In genomic region chr18:48816554-48816953, GRCh38 we compare ENCODE assay signal across 21 cellular contexts.
A peak's percentile ranks its signal among the peaks of the same experiment; 100 is the strongest.
DNase-seq lines count a peak whose midpoint lies in the region; ATAC-seq, FAIRE-seq and TF ChIP-seq lines count a peak whose summit lies in the region.
"Had no signal": no experiment of that assay in that cellular context is flagged by ENCODE, and none has a peak within 500 bp of the region (broad histone marks: within the 10 kb centered on the region; RNA-seq: fewer than 3 reads in every experiment).

No MANE protein-coding gene starts in this region.

- H3K9me3 ChIP-seq in right atrium auricular region (no peaks in the 10 kb centered on the region), K562 (replicated peaks; ENCODE audit: control insufficient read depth, insufficient read depth, low read depth, low read length) (no peaks in the 10 kb centered on the region), esophagus muscularis mucosa (no peaks in the 10 kb centered on the region)
- H3K9me3 ChIP-seq: breast epithelium, prostate gland, SK-N-SH had no signal

- DNase-seq in right atrium auricular region (ENCODE audit: low spot score) = peak; percentile 47
- no peak for DNase-seq in Right ventricle myocardium superior
- no peak for DNase-seq in K562 (ENCODE audit: extremely low read depth in 1 of 4, low spot score in 3 of 4)
- peak; percentile 59 for DNase-seq in osteocyte (ENCODE audit: extremely low spot score, unreplicated experiment)
- DNase-seq in Kasumi-1 (lab: John Stamatoyannopoulos, UW) = no peak
- no peak for DNase-seq in esophagus muscularis mucosa (ENCODE audit: extremely low spot score)
- DNase-seq: dermis blood vessel endothelial cell; foreskin fibroblast; NCI-H1092; NCI-H2029 treated with DMSO at 0.1 percent for 48 hours; NCI-H446 treated with DMSO at 0.1 percent for 48 hours; SK-N-SH; small intestine; stimulated activated CD4-positive, alpha-beta T cell treated with anti-CD3 and anti-CD28 coated beads, Interleukin-4, amount 100 ng/mL, for 4 hours had no signal

- WGBS in K562 (ENCODE audit: insufficient coverage, low coverage, missing lambda C conversion rate) = 44% methylated on average over 6 of the region's 7 CpGs
- 79% methylated on average over 7 of the region's 7 CpGs for WGBS in esophagus muscularis mucosa

- H3K27ac ChIP-seq in right atrium auricular region = no peak overlapping the region
- H3K27ac ChIP-seq in K562 (ENCODE audit: extremely low read depth, low read depth, low read length) = no peak overlapping the region
- H3K27ac ChIP-seq in esophagus muscularis mucosa (replicated peaks in 1 of 4) = no peak overlapping the region
- H3K27ac ChIP-seq: breast epithelium, hepatocyte, prostate gland had no signal

- no peaks in the 10 kb centered on the region for H3K9me1 ChIP-seq in K562 (ENCODE audit: control insufficient read depth, insufficient read depth, low read length)

- H3K27me3 Mint-ChIP-seq in osteocyte (ENCODE audit: unreplicated experiment) = no peaks in the 10 kb centered on the region
- H3K27me3 Mint-ChIP-seq: activated naive CD8-positive, alpha-beta T cell treated with anti-CD3 and anti-CD28 coated beads, Interleukin-2, amount 10 ng/mL, durations not matched to agents 7 days and 5 days had no signal

- H3K9me3 Mint-ChIP-seq in osteocyte (ENCODE audit: unreplicated experiment) = no peaks in the 10 kb centered on the region
- H3K9me3 Mint-ChIP-seq: activated naive CD8-positive, alpha-beta T cell treated with anti-CD3 and anti-CD28 coated beads, Interleukin-2, amount 10 ng/mL, durations not matched to agents 7 days and 5 days; nephron had no signal

- TF ChIP-seq CTCF in right atrium auricular region (IDR thresholded peaks at IDR 0.05) (no peak), K562 (IDR thresholded peaks at IDR 0.05 in 2 of 3, conservative IDR thresholded peaks at IDR 0.05 in 1 of 3; ENCODE audit: insufficient read depth in 2 of 3, low read depth in 1 of 3, low read length in 3 of 3) (no peak), osteocyte (IDR thresholded peaks at IDR 0.05) (no peak), esophagus muscularis mucosa (IDR thresholded peaks at IDR 0.05) (no peak)

- peaks cover 55% of the 10 kb centered on the region for H3K36me3 Mint-ChIP-seq in osteocyte (ENCODE audit: unreplicated experiment)

- intact Hi-C loops in Right ventricle myocardium superior (cut with DNase I) (no loop called here), K562 (cut with micrococcal nuclease) (no loop called here), esophagus muscularis mucosa (cut with DNase I) (no loop called here)

- H3K4me3 ChIP-seq in right atrium auricular region (no peak overlapping the region), K562 (no peak overlapping the region), esophagus muscularis mucosa (no peak overlapping the region)
- H3K4me3 ChIP-seq: breast epithelium, hepatocyte, prostate gland had no signal

- H3K4me1 ChIP-seq in right atrium auricular region (peaks cover 0 to 46% of the 10 kb centered on the region in 2 donors), K562 (replicated peaks in 1 of 2; ENCODE audit: control insufficient read depth in 2 of 2, insufficient read depth in 2 of 2, low read length in 2 of 2) (peaks cover 12 to 22% of the 10 kb centered on the region in 2 experiments; a peak in 4 of 5 replicates), esophagus muscularis mucosa (peaks cover 0 to 31% (median 10%) of the 10 kb centered on the region in 4 donors)
- H3K4me1 ChIP-seq: breast epithelium, prostate gland had no signal

- H4K20me1 ChIP-seq in K562 (replicated peaks; ENCODE audit: control insufficient read depth, insufficient read depth, low read length) = no peaks in the 10 kb centered on the region

- H3K4me3 Mint-ChIP-seq in osteocyte (ENCODE audit: unreplicated experiment) = no peak overlapping the region
- H3K4me3 Mint-ChIP-seq: activated naive CD8-positive, alpha-beta T cell treated with anti-CD3 and anti-CD28 coated beads, Interleukin-2, amount 10 ng/mL, durations not matched to agents 7 days and 5 days; nephron had no signal

- no TSS peak for BruUV-seq in K562 (replicated peaks; lab: Mats Ljungman, UMichigan)

- in situ Hi-C loops in K562 (cut with MboI) = no loop called here

- no peak overlapping the region for H3K9ac ChIP-seq in K562 (ENCODE audit: insufficient read depth in 1 of 2, low read depth in 2 of 2, low read length in 2 of 2)
- H3K9ac ChIP-seq: SK-N-SH had no signal

- no peak for ATAC-seq in Right ventricle myocardium superior (ENCODE audit: poor library complexity)
- ATAC-seq in K562 = no peak
- ATAC-seq in GM19455 (IDR thresholded peaks at IDR 0.05; ENCODE audit: unreplicated experiment) = no peak

- no peak overlapping the region for H3K4me2 ChIP-seq in K562 (ENCODE audit: insufficient read depth, low read length)
- H3K4me2 ChIP-seq: hepatocyte, SK-N-SH had no signal

- CTCF ChIA-PET in K562 (lab: Yijun Ruan, JAX; ENCODE audit: low intra/inter-chr PET ratio) = no interaction called here

- TF ChIP-seq EP300 in K562 (IDR thresholded peaks at IDR 0.05; ENCODE audit: low read length) = no peak
- no peak for TF ChIP-seq EP300 in esophagus muscularis mucosa (IDR thresholded peaks at IDR 0.05)

- TF ChIP-seq POLR2A in K562 (conservative IDR thresholded peaks at IDR 0.05) = no peak
- no peak for TF ChIP-seq POLR2A in esophagus muscularis mucosa (IDR thresholded peaks at IDR 0.05; ENCODE audit: low read depth)

- POLR2A ChIA-PET in K562 (lab: Yijun Ruan, JAX) = no interaction called here

- H3K27ac Mint-ChIP-seq in osteocyte (ENCODE audit: unreplicated experiment) = no peak overlapping the region
- H3K27ac Mint-ChIP-seq: activated naive CD8-positive, alpha-beta T cell treated with anti-CD3 and anti-CD28 coated beads, Interleukin-2, amount 10 ng/mL, durations not matched to agents 7 days and 5 days; nephron had no signal

- H3K27me3 ChIP-seq in right atrium auricular region (no peaks in the 10 kb centered on the region), K562 (ENCODE audit: control insufficient read depth in 2 of 2, insufficient read depth in 2 of 2, low read length in 2 of 2) (no peaks in the 10 kb centered on the region), esophagus muscularis mucosa (no peaks in the 10 kb centered on the region)
- H3K27me3 ChIP-seq: breast epithelium, hepatocyte had no signal

- FAIRE-seq in K562 (lab: Jason Lieb, UNC) = no peak
- FAIRE-seq: keratinocyte, small intestine had no signal

- H3K79me2 ChIP-seq in K562 (ENCODE audit: control insufficient read depth, insufficient read depth, low read length) = no peaks in the 10 kb centered on the region
- H3K79me2 ChIP-seq: hepatocyte had no signal

- no peak for TF ChIP-seq RAD21 in K562 (CRISPR knock-in tag; conservative IDR thresholded peaks at IDR 0.05 in 1 of 2, IDR thresholded peaks at IDR 0.05 in 1 of 2)

- peaks cover 16% of the 10 kb centered on the region for H3K36me3 ChIP-seq in right atrium auricular region
- no peaks in the 10 kb centered on the region for H3K36me3 ChIP-seq in K562 (ENCODE audit: control insufficient read depth, insufficient read depth, low read length)
- H3K36me3 ChIP-seq in esophagus muscularis mucosa = peaks cover 0 to 55% (median 39%) of the 10 kb centered on the region in 4 donors
- H3K36me3 ChIP-seq: breast epithelium, prostate gland had no signal

- H2AFZ ChIP-seq in K562 (ENCODE audit: low read depth, low read length) = no peak overlapping the region
- H2AFZ ChIP-seq: hepatocyte had no signal

- peaks cover 28% of the 10 kb centered on the region for H3K4me1 Mint-ChIP-seq in osteocyte (ENCODE audit: unreplicated experiment)

TF ChIP-seq in K562, 482 proteins besides CTCF, POLR2A, EP300 and RAD21 (continues in another document):
- TF ChIP-seq GTF3C2 (IDR thresholded peaks at IDR 0.05; ENCODE audit: borderline replicate concordance, extremely low read depth, insufficient read length) (no peak), EZH2 (IDR thresholded peaks at IDR 0.05; ENCODE audit: borderline replicate concordance, low read depth, low read length) (no peak), ZNF445 (CRISPR knock-in tag; IDR thresholded peaks at IDR 0.05; ENCODE audit: low read depth) (no peak), ZNF24 (IDR thresholded peaks at IDR 0.05) (peak; percentile 77; the same call in 1 of the 2 replicates), ZNF277 (CRISPR knock-in tag; IDR thresholded peaks at IDR 0.05; ENCODE audit: borderline replicate concordance) (no peak)

Comparison
In these comparisons a context has a peak if more than half of its experiments do, and no peak if none do; other contexts are left out.
1. DNase-seq: peak in right atrium auricular region (single experiment) and osteocyte (single experiment); none in Right ventricle myocardium superior (single experiment), K562 (0 of 4), Kasumi-1 (0 of 2) and esophagus muscularis mucosa (single experiment).